Comparison of ENCODE assay signal across 8 cellular contexts in genomic region chr21:35051287-35051818, GRCh38. TPM values are rescaled to one million over a fixed set of nuclear protein-coding genes. Genes with fewer than 3 reads are reported as not detected.
DNase-seq lines count a peak whose midpoint lies in the region; ATAC-seq and TF ChIP-seq lines count a peak whose summit lies in the region.

No MANE protein-coding gene starts in this region.

- ATAC-seq in GM19324 (IDR thresholded peaks at IDR 0.05; ENCODE audit: low FRiP score, unreplicated experiment) (peak; percentile 35), natural killer cell (peak; percentile 46 to 69 (median 59)), HG03469 (IDR thresholded peaks at IDR 0.05; ENCODE audit: unreplicated experiment) (no peak)
- ATAC-seq in activated CD8-positive, alpha-beta memory T cell treated with anti-CD3 and anti-CD28 coated beads, Interleukin-2, amount 10 ng/mL, durations not matched to agents 7 days and 5 days = peak; percentile 56

- peaks cover 8% of the 10 kb centered on the region for H3K36me3 Mint-ChIP-seq in activated CD8-positive, alpha-beta memory T cell treated with anti-CD3 and anti-CD28 coated beads, Interleukin-2, amount 10 ng/mL, durations not matched to agents 7 days and 5 days
- peaks cover 9% of the 10 kb centered on the region for H3K36me3 Mint-ChIP-seq in natural killer cell
- peaks cover 10% of the 10 kb centered on the region for H3K36me3 Mint-ChIP-seq in stimulated activated naive CD8-positive, alpha-beta T cell treated with anti-CD3 and anti-CD28 coated beads, Interleukin-15, Interleukin-2, amounts not matched to agents 100 ng/mL and 50 ng/mL, for 24 hours (ENCODE audit: low read depth)

- H3K9me3 Mint-ChIP-seq in activated CD8-positive, alpha-beta memory T cell treated with anti-CD3 and anti-CD28 coated beads, Interleukin-2, amount 10 ng/mL, durations not matched to agents 7 days and 5 days (ENCODE audit: low read depth) = no peaks in the 10 kb centered on the region
- peaks cover 0 to 3% of the 10 kb centered on the region in 2 donors for H3K9me3 Mint-ChIP-seq in natural killer cell
- H3K9me3 Mint-ChIP-seq in stimulated activated naive CD8-positive, alpha-beta T cell treated with anti-CD3 and anti-CD28 coated beads, Interleukin-15, Interleukin-2, amounts not matched to agents 100 ng/mL and 50 ng/mL, for 24 hours = no peaks in the 10 kb centered on the region

- peak; percentile 36 for DNase-seq in 8988T
- DNase-seq in NCI-H774 (lab: John Stamatoyannopoulos, UW) = peak; percentile 6
- peak; percentile 93 for DNase-seq in activated CD8-positive, alpha-beta memory T cell treated with anti-CD3 and anti-CD28 coated beads, Interleukin-2, amount 10 ng/mL, durations not matched to agents 7 days and 5 days
- DNase-seq in erythroblast (lab: John Stamatoyannopoulos, UW) = peak; percentile 91 to 92
- DNase-seq in natural killer cell = peak; percentile 81

- H3K27me3 Mint-ChIP-seq in activated CD8-positive, alpha-beta memory T cell treated with anti-CD3 and anti-CD28 coated beads, Interleukin-2, amount 10 ng/mL, durations not matched to agents 7 days and 5 days = peaks cover 15% of the 10 kb centered on the region
- peaks cover 0 to 5% of the 10 kb centered on the region in 2 donors for H3K27me3 Mint-ChIP-seq in natural killer cell (ENCODE audit: low read depth in 2 of 2)
- peaks cover 5% of the 10 kb centered on the region for H3K27me3 Mint-ChIP-seq in stimulated activated naive CD8-positive, alpha-beta T cell treated with anti-CD3 and anti-CD28 coated beads, Interleukin-15, Interleukin-2, amounts not matched to agents 100 ng/mL and 50 ng/mL, for 24 hours

- peaks cover 54% of the 10 kb centered on the region for H3K4me1 Mint-ChIP-seq in activated CD8-positive, alpha-beta memory T cell treated with anti-CD3 and anti-CD28 coated beads, Interleukin-2, amount 10 ng/mL, durations not matched to agents 7 days and 5 days
- peaks cover 59 to 64% of the 10 kb centered on the region in 2 donors for H3K4me1 Mint-ChIP-seq in natural killer cell
- H3K4me1 Mint-ChIP-seq in stimulated activated naive CD8-positive, alpha-beta T cell treated with anti-CD3 and anti-CD28 coated beads, Interleukin-15, Interleukin-2, amounts not matched to agents 100 ng/mL and 50 ng/mL, for 24 hours (ENCODE audit: low read depth) = peaks cover 72% of the 10 kb centered on the region

- TF ChIP-seq CTCF in natural killer cell (IDR thresholded peaks at IDR 0.05) = peak; percentile 71

- peak overlapping the region; percentile 96 for H3K27ac Mint-ChIP-seq in activated CD8-positive, alpha-beta memory T cell treated with anti-CD3 and anti-CD28 coated beads, Interleukin-2, amount 10 ng/mL, durations not matched to agents 7 days and 5 days
- peak overlapping the region; percentile 95 to 97 for H3K27ac Mint-ChIP-seq in natural killer cell
- H3K27ac Mint-ChIP-seq in stimulated activated naive CD8-positive, alpha-beta T cell treated with anti-CD3 and anti-CD28 coated beads, Interleukin-15, Interleukin-2, amounts not matched to agents 100 ng/mL and 50 ng/mL, for 24 hours = peak overlapping the region; percentile 99

- peak overlapping the region; percentile 43 for H3K4me3 Mint-ChIP-seq in activated CD8-positive, alpha-beta memory T cell treated with anti-CD3 and anti-CD28 coated beads, Interleukin-2, amount 10 ng/mL, durations not matched to agents 7 days and 5 days
- H3K4me3 Mint-ChIP-seq in natural killer cell = peak overlapping the region; percentile 92
- H3K4me3 Mint-ChIP-seq in stimulated activated naive CD8-positive, alpha-beta T cell treated with anti-CD3 and anti-CD28 coated beads, Interleukin-15, Interleukin-2, amounts not matched to agents 100 ng/mL and 50 ng/mL, for 24 hours = peak overlapping the region; percentile 50

- intact Hi-C loops in natural killer cell (cut with micrococcal nuclease) = loop anchor here (1.0 to 5.0 kb wide), 3 partner anchors 86 to 349 kb away; no protein-coding TSS in a partner anchor

- CTCF ChIA-PET in activated CD8-positive, alpha-beta memory T cell treated with anti-CD3 and anti-CD28 coated beads, Interleukin-2, amount 10 ng/mL, durations not matched to agents 7 days and 5 days (lab: Charles Lee) = interaction anchor here (0.6 to 12.3 kb wide), 20 partner anchors 9 to 350 kb away, joined by 3 to 128 read pairs (median 4); no protein-coding TSS in a partner anchor

- TF ChIP-seq POLR2A in erythroblast (IDR thresholded peaks at IDR 0.05; ENCODE audit: low read length) = no peak

RNA-seq across cellular contexts. Expression of gene RUNX1, which starts 2.3 kb away (rescaled TPM):
- 10 to 100 TPM; 23.3 to 35.3 TPM for total RNA-seq in activated CD8-positive, alpha-beta memory T cell treated with anti-CD3 and anti-CD28 coated beads, Interleukin-2, amount 10 ng/mL, durations not matched to agents 7 days and 5 days
- total RNA-seq in natural killer cell = 100 to 1,000 TPM in 1 of 3 donors, 10 to 100 TPM in 2; 62.1 to 171 (median 98.2) TPM

Comparison
In these comparisons a context has a peak if more than half of its experiments do, and no peak if none do; other contexts are left out.
1. DNase-seq: peak in every context shown above with its lines; median percentile 93 in activated CD8-positive, alpha-beta memory T cell treated with anti-CD3 and anti-CD28 coated beads, Interleukin-2, amount 10 ng/mL, durations not matched to agents 7 days and 5 days; 92 in erythroblast; 81 in natural killer cell; 36 in 8988T; 6 in NCI-H774.